Comparison of ENCODE assay signal across 1 cellular context in genomic region chr2:128308889-128309288, GRCh38.
TF ChIP-seq lines count a peak whose summit lies in the region.

No MANE protein-coding gene starts in this region.

TF ChIP-seq in HepG2, 621 proteins besides CTCF, POLR2A, EP300 and RAD21 (continued from another document):
- TF ChIP-seq GATAD2A (CRISPR knock-in tag; IDR thresholded peaks at IDR 0.05) (no peak), GATAD1 (CRISPR knock-in tag; IDR thresholded peaks at IDR 0.05) (no peak), ZNF451 (CRISPR knock-in tag; IDR thresholded peaks at IDR 0.05) (no peak), ZFP91 (CRISPR knock-in tag; IDR thresholded peaks at IDR 0.05; ENCODE audit: borderline replicate concordance) (no peak), IKZF4 (CRISPR knock-in tag; IDR thresholded peaks at IDR 0.05; ENCODE audit: borderline replicate concordance, low read depth, not compliant biosample characterization) (no peak), ZBTB25 (CRISPR knock-in tag; IDR thresholded peaks at IDR 0.05) (no peak), PLSCR1 (CRISPR knock-in tag; IDR thresholded peaks at IDR 0.05; ENCODE audit: borderline replicate concordance) (no peak), ZNF672 (CRISPR knock-in tag; IDR thresholded peaks at IDR 0.05) (no peak), CHD2 (IDR thresholded peaks at IDR 0.05; ENCODE audit: low read depth, low read length) (no peak), ADNP (CRISPR knock-in tag; IDR thresholded peaks at IDR 0.05) (peak; percentile 76; the same call in 1 of the 2 replicates), POLR2AphosphoS5 (IDR thresholded peaks at IDR 0.05; ENCODE audit: low read depth, low read length) (peak; percentile 31; the same call in 1 of the 2 replicates), MTF2 (CRISPR knock-in tag; IDR thresholded peaks at IDR 0.05; ENCODE audit: borderline replicate concordance) (0 out of 2 replicates have a peak, but pooled peaks have one; percentile 18), FLYWCH1 (CRISPR knock-in tag; IDR thresholded peaks at IDR 0.05) (no peak), EED (CRISPR knock-in tag; IDR thresholded peaks at IDR 0.05) (peak; percentile 10; the same call in 1 of the 2 replicates), HIC2 (CRISPR knock-in tag; IDR thresholded peaks at IDR 0.05; ENCODE audit: low read depth) (no peak), SKI (IDR thresholded peaks at IDR 0.05; ENCODE audit: partially characterized antibody) (no peak), GFI1 (CRISPR knock-in tag; IDR thresholded peaks at IDR 0.05; ENCODE audit: borderline replicate concordance) (no peak), RFX5 (IDR thresholded peaks at IDR 0.05; ENCODE audit: low read depth, low read length) (no peak), MTERF4 (CRISPR knock-in tag; IDR thresholded peaks at IDR 0.05) (0 out of 2 replicates have a peak, but pooled peaks have one; percentile 2), ZBTB7A (CRISPR knock-in tag; IDR thresholded peaks at IDR 0.05) (no peak), KAT7 (CRISPR knock-in tag; IDR thresholded peaks at IDR 0.05; ENCODE audit: borderline replicate concordance) (no peak), ZNF775 (CRISPR knock-in tag; IDR thresholded peaks at IDR 0.05; ENCODE audit: borderline replicate concordance) (no peak), SP1 (IDR thresholded peaks at IDR 0.05) (no peak), SP1 (CRISPR knock-in tag; IDR thresholded peaks at IDR 0.05) (no peak), ZNF629 (CRISPR knock-in tag; conservative IDR thresholded peaks at IDR 0.05) (peak; percentile 96), TGIF2 (CRISPR knock-in tag; IDR thresholded peaks at IDR 0.05) (no peak), ZNF550 (CRISPR knock-in tag; IDR thresholded peaks at IDR 0.05; ENCODE audit: borderline replicate concordance) (0 out of 2 replicates have a peak, but pooled peaks have one; percentile 13), MNT (IDR thresholded peaks at IDR 0.05) (no peak), ZNF567 (CRISPR knock-in tag; IDR thresholded peaks at IDR 0.05; ENCODE audit: borderline replicate concordance) (no peak)
- TF ChIP-seq, protein P1, sequence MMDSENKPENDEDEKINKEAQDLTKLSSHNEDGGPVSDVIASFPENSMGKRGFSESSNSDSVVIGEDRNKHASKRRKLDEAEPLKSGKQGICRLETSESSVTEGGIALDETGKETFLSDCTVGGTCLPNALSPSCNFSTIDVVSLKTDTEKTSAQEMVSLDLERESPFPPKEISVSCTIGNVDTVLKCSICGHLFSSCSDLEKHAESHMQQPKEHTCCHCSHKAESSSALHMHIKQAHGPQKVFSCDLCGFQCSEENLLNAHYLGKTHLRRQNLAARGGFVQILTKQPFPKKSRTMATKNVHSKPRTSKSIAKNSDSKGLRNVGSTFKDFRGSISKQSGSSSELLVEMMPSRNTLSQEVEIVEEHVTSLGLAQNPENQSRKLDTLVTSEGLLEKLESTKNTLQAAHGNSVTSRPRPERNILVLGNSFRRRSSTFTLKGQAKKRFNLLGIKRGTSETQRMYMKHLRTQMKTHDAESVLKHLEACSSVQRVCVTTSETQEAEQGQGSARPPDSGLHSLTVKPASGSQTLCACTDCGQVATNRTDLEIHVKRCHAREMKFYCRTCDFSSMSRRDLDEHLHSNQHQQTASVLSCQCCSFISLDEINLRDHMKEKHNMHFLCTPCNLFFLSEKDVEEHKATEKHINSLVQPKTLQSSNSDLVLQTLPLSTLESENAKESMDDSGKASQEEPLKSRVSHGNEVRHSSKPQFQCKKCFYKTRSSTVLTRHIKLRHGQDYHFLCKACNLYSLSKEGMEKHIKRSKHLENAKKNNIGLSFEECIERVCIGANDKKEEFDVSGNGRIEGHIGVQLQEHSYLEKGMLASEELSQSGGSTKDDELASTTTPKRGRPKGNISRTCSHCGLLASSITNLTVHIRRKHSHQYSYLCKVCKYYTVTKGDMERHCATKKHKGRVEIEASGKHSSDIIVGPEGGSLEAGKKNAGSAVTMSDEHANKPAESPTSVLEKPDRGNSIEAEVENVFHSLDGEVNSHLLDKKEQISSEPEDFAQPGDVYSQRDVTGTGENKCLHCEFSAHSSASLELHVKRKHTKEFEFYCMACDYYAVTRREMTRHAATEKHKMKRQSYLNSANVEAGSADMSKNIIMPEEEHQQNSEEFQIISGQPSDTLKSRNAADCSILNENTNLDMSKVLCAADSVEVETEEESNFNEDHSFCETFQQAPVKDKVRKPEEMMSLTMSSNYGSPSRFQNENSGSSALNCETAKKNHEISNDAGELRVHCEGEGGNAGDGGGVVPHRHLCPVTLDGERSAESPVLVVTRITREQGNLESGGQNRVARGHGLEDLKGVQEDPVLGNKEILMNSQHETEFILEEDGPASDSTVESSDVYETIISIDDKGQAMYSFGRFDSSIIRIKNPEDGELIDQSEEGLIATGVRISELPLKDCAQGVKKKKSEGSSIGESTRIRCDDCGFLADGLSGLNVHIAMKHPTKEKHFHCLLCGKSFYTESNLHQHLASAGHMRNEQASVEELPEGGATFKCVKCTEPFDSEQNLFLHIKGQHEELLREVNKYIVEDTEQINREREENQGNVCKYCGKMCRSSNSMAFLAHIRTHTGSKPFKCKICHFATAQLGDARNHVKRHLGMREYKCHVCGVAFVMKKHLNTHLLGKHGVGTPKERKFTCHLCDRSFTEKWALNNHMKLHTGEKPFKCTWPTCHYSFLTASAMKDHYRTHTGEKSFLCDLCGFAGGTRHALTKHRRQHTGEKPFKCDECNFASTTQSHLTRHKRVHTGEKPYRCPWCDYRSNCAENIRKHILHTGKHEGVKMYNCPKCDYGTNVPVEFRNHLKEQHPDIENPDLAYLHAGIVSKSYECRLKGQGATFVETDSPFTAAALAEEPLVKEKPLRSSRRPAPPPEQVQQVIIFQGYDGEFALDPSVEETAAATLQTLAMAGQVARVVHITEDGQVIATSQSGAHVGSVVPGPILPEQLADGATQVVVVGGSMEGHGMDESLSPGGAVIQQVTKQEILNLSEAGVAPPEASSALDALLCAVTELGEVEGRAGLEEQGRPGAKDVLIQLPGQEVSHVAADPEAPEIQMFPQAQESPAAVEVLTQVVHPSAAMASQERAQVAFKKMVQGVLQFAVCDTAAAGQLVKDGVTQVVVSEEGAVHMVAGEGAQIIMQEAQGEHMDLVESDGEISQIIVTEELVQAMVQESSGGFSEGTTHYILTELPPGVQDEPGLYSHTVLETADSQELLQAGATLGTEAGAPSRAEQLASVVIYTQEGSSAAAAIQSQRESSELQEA (CRISPR knock-in tag; IDR thresholded peaks at IDR 0.05; ENCODE audit: not compliant biosample characterization) = no peak
- TF ChIP-seq, protein P2, sequence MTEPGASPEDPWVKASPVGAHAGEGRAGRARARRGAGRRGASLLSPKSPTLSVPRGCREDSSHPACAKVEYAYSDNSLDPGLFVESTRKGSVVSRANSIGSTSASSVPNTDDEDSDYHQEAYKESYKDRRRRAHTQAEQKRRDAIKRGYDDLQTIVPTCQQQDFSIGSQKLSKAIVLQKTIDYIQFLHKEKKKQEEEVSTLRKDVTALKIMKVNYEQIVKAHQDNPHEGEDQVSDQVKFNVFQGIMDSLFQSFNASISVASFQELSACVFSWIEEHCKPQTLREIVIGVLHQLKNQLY (CRISPR knock-in tag; IDR thresholded peaks at IDR 0.05) = no peak
- TF ChIP-seq, protein P3, sequence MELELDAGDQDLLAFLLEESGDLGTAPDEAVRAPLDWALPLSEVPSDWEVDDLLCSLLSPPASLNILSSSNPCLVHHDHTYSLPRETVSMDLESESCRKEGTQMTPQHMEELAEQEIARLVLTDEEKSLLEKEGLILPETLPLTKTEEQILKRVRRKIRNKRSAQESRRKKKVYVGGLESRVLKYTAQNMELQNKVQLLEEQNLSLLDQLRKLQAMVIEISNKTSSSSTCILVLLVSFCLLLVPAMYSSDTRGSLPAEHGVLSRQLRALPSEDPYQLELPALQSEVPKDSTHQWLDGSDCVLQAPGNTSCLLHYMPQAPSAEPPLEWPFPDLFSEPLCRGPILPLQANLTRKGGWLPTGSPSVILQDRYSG (CRISPR knock-in tag; IDR thresholded peaks at IDR 0.05) = peak; percentile 59; the same call in 1 of the 2 replicates
